19 cellular contexts compared by ENCODE assay signal in genomic region chr18:34808389-34808788, GRCh38.
"Had no signal": no experiment of that assay in that cellular context is flagged by ENCODE, and none has a peak within 500 bp of the region (broad histone marks: within the 10 kb centered on the region; RNA-seq: fewer than 3 reads in every experiment).

No MANE protein-coding gene starts in this region.

- DNase-seq: activated CD4-positive, alpha-beta T cell treated with anti-CD3 and anti-CD28 coated beads, Interleukin-2, amount 50 U/mL, for 4 hours; activated effector memory CD4-positive, alpha-beta T cell treated with anti-CD3 and anti-CD28 coated beads, Interleukin-2, amount 50 U/mL, for 16 hours; activated naive CD4-positive, alpha-beta T cell treated with anti-CD3 and anti-CD28 coated beads, Interleukin-2, amount 50 U/mL, for 16 hours; activated T-cell treated with anti-CD3 and anti-CD28 coated beads, Interleukin-2, amount 50 U/mL, for 72 hours; aorta; brain microvascular endothelial cell; effector memory CD4-positive, alpha-beta T cell; foreskin fibroblast; glutamatergic neuron; hypothalamus; islet precursor cell; midbrain; nucleus accumbens; retina; stimulated activated CD8-positive, alpha-beta memory T cell treated with anti-CD3 and anti-CD28 coated beads, Interleukin-4, amount 100 ng/mL, for 48 hours; stimulated activated naive CD4-positive, alpha-beta T cell had no signal

- H3K27ac ChIP-seq: brain microvascular endothelial cell, tibial nerve had no signal

- H3K4me3 Mint-ChIP-seq: activated T-cell treated with anti-CD3 and anti-CD28 coated beads, Interleukin-2, amount 50 U/mL, for 72 hours; dendritic cell treated with granulocyte-macrophage colony-stimulating factor and Interleukin-4, amounts not matched to agents 40 ng/mL and 50 ng/mL, for 4 days; nephron had no signal

- H3K4me1 Mint-ChIP-seq: nephron had no signal

- H3K27me3 Mint-ChIP-seq: dendritic cell treated with granulocyte-macrophage colony-stimulating factor and Interleukin-4, amounts not matched to agents 40 ng/mL and 50 ng/mL, for 4 days had no signal

- H3K4me3 ChIP-seq: tibial nerve had no signal

- H3K27ac Mint-ChIP-seq: activated T-cell treated with anti-CD3 and anti-CD28 coated beads, Interleukin-2, amount 50 U/mL, for 72 hours; dendritic cell treated with granulocyte-macrophage colony-stimulating factor and Interleukin-4, amounts not matched to agents 40 ng/mL and 50 ng/mL, for 4 days; nephron had no signal

- H3K27me3 ChIP-seq: brain microvascular endothelial cell, tibial nerve had no signal

- H3K36me3 ChIP-seq: brain microvascular endothelial cell, tibial nerve had no signal

- H3K9me3 Mint-ChIP-seq: activated T-cell treated with anti-CD3 and anti-CD28 coated beads, Interleukin-2, amount 50 U/mL, for 72 hours; dendritic cell treated with granulocyte-macrophage colony-stimulating factor and Interleukin-4, amounts not matched to agents 40 ng/mL and 50 ng/mL, for 4 days; nephron had no signal

- H3K9me3 ChIP-seq: tibial nerve had no signal
